ENCODE assay signal across 18 cellular contexts in the genomic region with DNA sequence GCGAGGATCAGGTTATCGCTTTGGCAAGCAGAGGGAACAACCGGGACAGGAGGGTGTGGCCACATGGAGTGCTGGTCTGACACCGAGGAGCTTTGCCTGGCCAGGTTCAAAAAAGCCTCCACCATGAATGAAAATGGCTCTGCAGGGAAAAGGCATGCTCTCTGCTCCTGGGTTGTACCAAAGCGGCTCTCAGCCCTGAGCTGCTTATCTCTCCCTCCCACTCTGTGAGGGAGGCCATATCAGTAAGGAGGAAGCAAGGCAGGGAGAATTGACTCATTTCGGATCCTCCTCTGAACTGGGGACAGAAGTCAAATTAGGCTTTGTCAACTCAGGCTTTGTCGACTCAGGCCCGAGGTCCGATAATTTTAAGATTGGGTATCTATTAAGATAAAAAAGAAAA.
DNase-seq lines count a peak whose midpoint lies in the region; ATAC-seq and TF ChIP-seq lines count a peak whose summit lies in the region.
"Had no signal": no experiment of that assay in that cellular context is flagged by ENCODE, and none has a peak within 500 bp of the region (broad histone marks: within the 10 kb centered on the region; RNA-seq: fewer than 3 reads in every experiment).

No MANE protein-coding gene starts in this region.

- H3K27ac ChIP-seq in CD8-positive, alpha-beta T cell (ENCODE audit: low read depth, low read length) = no peak overlapping the region
- no peak overlapping the region for H3K27ac ChIP-seq in GM23338 (ENCODE audit: low read depth)
- H3K27ac ChIP-seq in right lobe of liver = no peak overlapping the region
- H3K27ac ChIP-seq in PC-3 (ENCODE audit: low read length) = no peak overlapping the region
- H3K27ac ChIP-seq: ascending aorta, thyroid gland had no signal

- no peaks in the 10 kb centered on the region for H3K27me3 ChIP-seq in CD8-positive, alpha-beta T cell (ENCODE audit: insufficient read depth, low read length)
- no peaks in the 10 kb centered on the region for H3K27me3 ChIP-seq in GM23338 (ENCODE audit: insufficient read depth)
- no peaks in the 10 kb centered on the region for H3K27me3 ChIP-seq in right lobe of liver
- no peaks in the 10 kb centered on the region for H3K27me3 ChIP-seq in PC-3 (ENCODE audit: low read length)
- H3K27me3 ChIP-seq: ascending aorta, esophagus squamous epithelium, thyroid gland had no signal

- H3K27me3 Mint-ChIP-seq in CD8-positive, alpha-beta T cell (ENCODE audit: low read depth) = no peaks in the 10 kb centered on the region
- H3K27me3 Mint-ChIP-seq in GM23338 (ENCODE audit: insufficient read depth, low read depth, poor library complexity) = peaks cover 5% of the 10 kb centered on the region
- H3K27me3 Mint-ChIP-seq: CD4-positive, CD25-positive, alpha-beta regulatory T cell had no signal

- no peaks in the 10 kb centered on the region; the same call in 1 of the 2 replicates for H4K20me1 ChIP-seq in GM23338 (replicated peaks; ENCODE audit: insufficient read depth)
- no peaks in the 10 kb centered on the region for H4K20me1 ChIP-seq in PC-3 (ENCODE audit: low read length)

- H3K79me2 ChIP-seq in GM23338 (replicated peaks; ENCODE audit: insufficient read depth) (no peaks in the 10 kb centered on the region), PC-3 (ENCODE audit: low read length) (no peaks in the 10 kb centered on the region)

- BruUV-seq in PC-3 (replicated peaks; lab: Mats Ljungman, UMichigan) = no TSS peak

- no peak overlapping the region for H3K9ac ChIP-seq in PC-3 (ENCODE audit: low read length)

- TF ChIP-seq POLR2A in right lobe of liver (IDR thresholded peaks at IDR 0.05) = no peak

- WGBS in right lobe of liver (ENCODE audit: insufficient coverage, low coverage, low lambda C conversion rate, missing lambda C conversion rate) = 53% methylated on average over 9 of the region's 9 CpGs

- no peak overlapping the region for H3K4me3 ChIP-seq in CD8-positive, alpha-beta T cell (ENCODE audit: low read depth, low read length)
- H3K4me3 ChIP-seq in GM23338 (no peak overlapping the region), right lobe of liver (no peak overlapping the region), PC-3 (ENCODE audit: low read length) (no peak overlapping the region)
- H3K4me3 ChIP-seq: ascending aorta, esophagus squamous epithelium, thyroid gland had no signal

- no peak overlapping the region for H3K27ac Mint-ChIP-seq in CD8-positive, alpha-beta T cell
- no peak overlapping the region for H3K27ac Mint-ChIP-seq in GM23338

- H3K4me3 Mint-ChIP-seq in CD8-positive, alpha-beta T cell = peak overlapping the region; percentile 11
- H3K4me3 Mint-ChIP-seq in GM23338 = no peak overlapping the region

- H3K9me3 ChIP-seq in CD8-positive, alpha-beta T cell (ENCODE audit: low read length) = no peaks in the 10 kb centered on the region
- H3K9me3 ChIP-seq in right lobe of liver = no peaks in the 10 kb centered on the region
- no peaks in the 10 kb centered on the region for H3K9me3 ChIP-seq in PC-3 (ENCODE audit: low read length)
- H3K9me3 ChIP-seq: ascending aorta, esophagus squamous epithelium, thyroid gland had no signal

- no peaks in the 10 kb centered on the region for H3K9me2 ChIP-seq in GM23338 (ENCODE audit: insufficient read depth)
- H3K9me2 ChIP-seq in PC-3 (replicated peaks; ENCODE audit: low read length) = no peaks in the 10 kb centered on the region

- POLR2A ChIA-PET in CD8-positive, alpha-beta T cell (lab: Charles Lee) = interaction anchor here (0.6 to 5.4 kb wide), 9 partner anchors 11 to 127 kb away, joined by 3 to 29 read pairs (median 8); a partner anchor contains a TSS
- POLR2A ChIA-PET in PC-3 (lab: Charles Lee; ENCODE audit: unreplicated experiment) = no interaction called here

- CTCF ChIA-PET in CD8-positive, alpha-beta T cell (lab: Charles Lee) = interaction anchor here (0.7 to 18.4 kb wide), 45 partner anchors 10 to 176 kb away, joined by 3 to 517 read pairs (median 9); a partner anchor contains a TSS
- CTCF ChIA-PET in PC-3 (lab: Charles Lee) = interaction anchor here (1.6 kb wide), 1 partner anchor 99 kb away, joined by 6 read pairs; a partner anchor contains a TSS

- peaks cover 61% of the 10 kb centered on the region for H3K4me1 Mint-ChIP-seq in CD8-positive, alpha-beta T cell (ENCODE audit: low read depth)
- H3K4me1 Mint-ChIP-seq in GM23338 = peaks cover 6% of the 10 kb centered on the region

- H3K4me1 ChIP-seq in CD8-positive, alpha-beta T cell (ENCODE audit: insufficient read depth, low read length) = peaks cover 30% of the 10 kb centered on the region
- H3K4me1 ChIP-seq in GM23338 (ENCODE audit: insufficient read depth) = no peaks in the 10 kb centered on the region
- peaks cover 0 to 5% (median 0%) of the 10 kb centered on the region in 4 donors for H3K4me1 ChIP-seq in right lobe of liver
- H3K4me1 ChIP-seq in PC-3 (ENCODE audit: insufficient read depth, low read length) = no peaks in the 10 kb centered on the region
- H3K4me1 ChIP-seq: ascending aorta had no signal

- H3K9me3 Mint-ChIP-seq in CD8-positive, alpha-beta T cell = no peaks in the 10 kb centered on the region
- no peaks in the 10 kb centered on the region for H3K9me3 Mint-ChIP-seq in GM23338
- H3K9me3 Mint-ChIP-seq: CD4-positive, CD25-positive, alpha-beta regulatory T cell; naive thymus-derived CD4-positive, alpha-beta T cell had no signal

- intact Hi-C loops in CD8-positive, alpha-beta T cell (cut with DNase I, micrococcal nuclease) = loop anchor here in 1 of 2 experiments (2.0 kb wide), 2 partner anchors 39 to 59 kb away; no protein-coding TSS in a partner anchor
- intact Hi-C loops in right lobe of liver (cut with DNase I) = loop anchor here in 1 of 2 donors (10.0 kb wide), 1 partner anchor 131 kb away; no protein-coding TSS in a partner anchor
- intact Hi-C loops in PC-3 (cut with micrococcal nuclease) = no loop called here

- DNase-seq in CD8-positive, alpha-beta T cell = no peak
- no peak for DNase-seq in GM23338 (ENCODE audit: low spot score)
- DNase-seq in OCI-M1 (lab: John Stamatoyannopoulos, UW) = peak; percentile 94
- DNase-seq in right lobe of liver = no peak
- DNase-seq in DMS153 (lab: John Stamatoyannopoulos, UW) = no peak
- no peak for DNase-seq in PC-3
- no peak for DNase-seq in DMS79 (lab: John Stamatoyannopoulos, UW)
- DNase-seq: activated CD4-positive, alpha-beta T cell treated with anti-CD3 and anti-CD28 coated beads, Interleukin-2, amount 50 U/mL, for 4 hours; activated effector memory CD4-positive, alpha-beta T cell treated with Interleukin-2 at 50 U/mL for 16 hours; CD4-positive, CD25-positive, alpha-beta regulatory T cell; esophagus squamous epithelium; hypothalamus; left cardiac atrium; naive thymus-derived CD4-positive, alpha-beta T cell; NCI-H1694 treated with DMSO at 0.1 percent for 48 hours; thyroid gland had no signal

- H3K36me3 ChIP-seq in CD8-positive, alpha-beta T cell (ENCODE audit: insufficient read depth, low read length) = no peaks in the 10 kb centered on the region
- H3K36me3 ChIP-seq in GM23338 (ENCODE audit: insufficient read depth) (no peaks in the 10 kb centered on the region), right lobe of liver (no peaks in the 10 kb centered on the region), PC-3 (ENCODE audit: low read depth, low read length) (no peaks in the 10 kb centered on the region)
- H3K36me3 ChIP-seq: ascending aorta, esophagus squamous epithelium, thyroid gland had no signal

- TF ChIP-seq CTCF in CD8-positive, alpha-beta T cell (IDR thresholded peaks at IDR 0.05) = no peak
- no peak for TF ChIP-seq CTCF in GM23338 (conservative IDR thresholded peaks at IDR 0.05; ENCODE audit: low read depth in 2 of 2)
- no peak for TF ChIP-seq CTCF in right lobe of liver (IDR thresholded peaks at IDR 0.05)
- no peak for TF ChIP-seq CTCF in PC-3 (conservative IDR thresholded peaks at IDR 0.05; ENCODE audit: low read depth, low read length)

- no peak overlapping the region for H2AFZ ChIP-seq in GM23338
- H2AFZ ChIP-seq in PC-3 (ENCODE audit: low read length) = no peak overlapping the region

- no peak for ATAC-seq in CD8-positive, alpha-beta T cell
- peak; percentile 53 for ATAC-seq in GM23338
- ATAC-seq in right lobe of liver = peak; percentile 55 to 75 (median 70)
- ATAC-seq in PC-3 = no peak
- no peak for ATAC-seq in GM21529 (IDR thresholded peaks at IDR 0.05; ENCODE audit: unreplicated experiment)
- ATAC-seq: naive thymus-derived CD4-positive, alpha-beta T cell had no signal

- peaks cover 3% of the 10 kb centered on the region for H3K36me3 Mint-ChIP-seq in CD8-positive, alpha-beta T cell
- no peaks in the 10 kb centered on the region for H3K36me3 Mint-ChIP-seq in GM23338 (ENCODE audit: low read depth)

- H3K4me2 ChIP-seq in GM23338 (no peak overlapping the region), PC-3 (ENCODE audit: low read length) (no peak overlapping the region)

- H3F3A ChIP-seq in GM23338 (replicated peaks; ENCODE audit: low read depth) (no peaks in the 10 kb centered on the region), PC-3 (ENCODE audit: low read length, unreplicated experiment) (no peaks in the 10 kb centered on the region)

TF ChIP-seq in GM23338, 12 proteins besides CTCF, POLR2A, EP300 and RAD21 (continues in another document):
- TF ChIP-seq NANOG (IDR thresholded peaks at IDR 0.05; ENCODE audit: borderline replicate concordance) (no peak), POLR2AphosphoS5 (IDR thresholded peaks at IDR 0.05; ENCODE audit: low read depth) (no peak)
- TF ChIP-seq, protein P1, sequence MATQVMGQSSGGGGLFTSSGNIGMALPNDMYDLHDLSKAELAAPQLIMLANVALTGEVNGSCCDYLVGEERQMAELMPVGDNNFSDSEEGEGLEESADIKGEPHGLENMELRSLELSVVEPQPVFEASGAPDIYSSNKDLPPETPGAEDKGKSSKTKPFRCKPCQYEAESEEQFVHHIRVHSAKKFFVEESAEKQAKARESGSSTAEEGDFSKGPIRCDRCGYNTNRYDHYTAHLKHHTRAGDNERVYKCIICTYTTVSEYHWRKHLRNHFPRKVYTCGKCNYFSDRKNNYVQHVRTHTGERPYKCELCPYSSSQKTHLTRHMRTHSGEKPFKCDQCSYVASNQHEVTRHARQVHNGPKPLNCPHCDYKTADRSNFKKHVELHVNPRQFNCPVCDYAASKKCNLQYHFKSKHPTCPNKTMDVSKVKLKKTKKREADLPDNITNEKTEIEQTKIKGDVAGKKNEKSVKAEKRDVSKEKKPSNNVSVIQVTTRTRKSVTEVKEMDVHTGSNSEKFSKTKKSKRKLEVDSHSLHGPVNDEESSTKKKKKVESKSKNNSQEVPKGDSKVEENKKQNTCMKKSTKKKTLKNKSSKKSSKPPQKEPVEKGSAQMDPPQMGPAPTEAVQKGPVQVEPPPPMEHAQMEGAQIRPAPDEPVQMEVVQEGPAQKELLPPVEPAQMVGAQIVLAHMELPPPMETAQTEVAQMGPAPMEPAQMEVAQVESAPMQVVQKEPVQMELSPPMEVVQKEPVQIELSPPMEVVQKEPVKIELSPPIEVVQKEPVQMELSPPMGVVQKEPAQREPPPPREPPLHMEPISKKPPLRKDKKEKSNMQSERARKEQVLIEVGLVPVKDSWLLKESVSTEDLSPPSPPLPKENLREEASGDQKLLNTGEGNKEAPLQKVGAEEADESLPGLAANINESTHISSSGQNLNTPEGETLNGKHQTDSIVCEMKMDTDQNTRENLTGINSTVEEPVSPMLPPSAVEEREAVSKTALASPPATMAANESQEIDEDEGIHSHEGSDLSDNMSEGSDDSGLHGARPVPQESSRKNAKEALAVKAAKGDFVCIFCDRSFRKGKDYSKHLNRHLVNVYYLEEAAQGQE (IDR thresholded peaks at IDR 0.05; ENCODE audit: unreplicated experiment) = no peak

Comparison
In these comparisons a context has a peak if more than half of its experiments do, and no peak if none do; other contexts are left out.
1. ATAC-seq: peak in GM23338 (single experiment) and right lobe of liver (4 of 4); none in CD8-positive, alpha-beta T cell (single experiment), PC-3 (single experiment) and GM21529 (single experiment).